In genomic region chr2:203436496-203436895, GRCh38 we compare ENCODE assay signal across 19 cellular contexts.
DNase-seq lines count a peak whose midpoint lies in the region; ATAC-seq and TF ChIP-seq lines count a peak whose summit lies in the region.
"Had no signal": no experiment of that assay in that cellular context is flagged by ENCODE, and none has a peak within 500 bp of the region (broad histone marks: within the 10 kb centered on the region; RNA-seq: fewer than 3 reads in every experiment).

No MANE protein-coding gene starts in this region.

- no peak overlapping the region for H3K4me3 Mint-ChIP-seq in chondrocyte (ENCODE audit: unreplicated experiment)
- H3K4me3 Mint-ChIP-seq in nephron progenitor cell = no peak overlapping the region
- H3K4me3 Mint-ChIP-seq: H9, IgD-negative memory B cell had no signal

- no TSS peak for BruUV-seq in A673 (replicated peaks; lab: Mats Ljungman, UMichigan)

- H3K4me1 ChIP-seq in A673 (ENCODE audit: insufficient read depth, low read length, poor library complexity, severe bottlenecking) = no peaks in the 10 kb centered on the region
- no peaks in the 10 kb centered on the region for H3K4me1 ChIP-seq in HEK293 (ENCODE audit: control insufficient read depth, insufficient read depth, low read length)
- H3K4me1 ChIP-seq: BE2C, SJCRH30 had no signal

- H3K27me3 Mint-ChIP-seq in chondrocyte (ENCODE audit: low read depth) (no peaks in the 10 kb centered on the region), nephron progenitor cell (ENCODE audit: low read depth, poor library complexity) (no peaks in the 10 kb centered on the region)
- H3K27me3 Mint-ChIP-seq: IgD-negative memory B cell had no signal

- intact Hi-C loops in A673 (cut with micrococcal nuclease; ENCODE audit: unreplicated experiment) = no loop called here

- DNase-seq in A673 (ENCODE audit: low spot score) (no peak), chondrocyte (ENCODE audit: low spot score) (no peak), nephron progenitor cell (no peak), globus pallidus (ENCODE audit: low spot score) (no peak), GM13977 (ENCODE audit: low spot score) (no peak)
- DNase-seq: BE2C, EL, H9, NCI-H1105, NCI-H146, NCI-H2029, NCI-H2171, NCI-H345, NCI-H524, OCI-M1, SJCRH30 had no signal

- H3K9me3 ChIP-seq in A673 (ENCODE audit: low read depth, low read length, poor library complexity, severe bottlenecking) = no peaks in the 10 kb centered on the region
- H3K9me3 ChIP-seq in HEK293 (ENCODE audit: control insufficient read depth, insufficient read depth, low read depth, low read length) = no peaks in the 10 kb centered on the region
- H3K9me3 ChIP-seq: BE2C, SJCRH30 had no signal

- POLR2A ChIA-PET in A673 (lab: Charles Lee; ENCODE audit: low non-redundant PET) = no interaction called here
- POLR2A ChIA-PET in HEK293 (lab: Yijun Ruan, JAX) = no interaction called here

- TF ChIP-seq CTCF in A673 (conservative IDR thresholded peaks at IDR 0.05; ENCODE audit: low read depth, low read length) = no peak
- no peak for TF ChIP-seq CTCF in HEK293 (tag by site-specific recombination; IDR thresholded peaks at IDR 0.05)
- TF ChIP-seq CTCF in chondrocyte (IDR thresholded peaks at IDR 0.05) = no peak
- no peak for TF ChIP-seq CTCF in nephron progenitor cell (IDR thresholded peaks at IDR 0.05)
- TF ChIP-seq CTCF in GM13977 (IDR thresholded peaks at IDR 0.05; ENCODE audit: extremely low read depth, insufficient read depth, missing control alignments) = no peak

- in situ Hi-C loops in GM13977 (cut with MboI; ENCODE audit: low pct_unique_long_range_greater_than_20kb, low sequenced_read_pairs, unreplicated experiment) = no loop called here

- no peaks in the 10 kb centered on the region for H3K9me3 Mint-ChIP-seq in chondrocyte (ENCODE audit: low read depth)
- no peaks in the 10 kb centered on the region for H3K9me3 Mint-ChIP-seq in nephron progenitor cell
- H3K9me3 Mint-ChIP-seq: H9, IgD-negative memory B cell had no signal

- peak overlapping the region; percentile 6 for H3K27ac ChIP-seq in A673 (ENCODE audit: low read depth, low read length, poor library complexity, severe bottlenecking)
- H3K27ac ChIP-seq in HEK293 (ENCODE audit: extremely low read depth, low read depth, low read length) = no peak overlapping the region
- H3K27ac ChIP-seq: SJCRH30 had no signal

- H3K4me3 ChIP-seq in A673 (ENCODE audit: low read depth, low read length, poor library complexity, severe bottlenecking) = no peak overlapping the region
- no peak overlapping the region for H3K4me3 ChIP-seq in HEK293 (ENCODE audit: low read depth, low read length)
- H3K4me3 ChIP-seq: SJCRH30 had no signal

- no peak for ATAC-seq in HG03135 (IDR thresholded peaks at IDR 0.05; ENCODE audit: unreplicated experiment)

- H3K4me1 Mint-ChIP-seq in chondrocyte (ENCODE audit: low read depth) (peaks cover 31% of the 10 kb centered on the region), nephron progenitor cell (peaks cover 27% of the 10 kb centered on the region)
- H3K4me1 Mint-ChIP-seq: IgD-negative memory B cell had no signal

- H3K27ac Mint-ChIP-seq in chondrocyte (ENCODE audit: unreplicated experiment) = peak overlapping the region; percentile 66
- H3K27ac Mint-ChIP-seq in nephron progenitor cell = peak overlapping the region; percentile 99
- H3K27ac Mint-ChIP-seq: IgD-negative memory B cell had no signal

- no peaks in the 10 kb centered on the region for H3K27me3 ChIP-seq in A673 (replicated peaks; ENCODE audit: insufficient read depth, low read depth, low read length, poor library complexity)
- H3K27me3 ChIP-seq: BE2C, SJCRH30 had no signal

- H3K36me3 ChIP-seq in A673 (ENCODE audit: insufficient read depth, low read length, poor library complexity, severe bottlenecking) = peaks cover 15% of the 10 kb centered on the region
- peaks cover 0 to 41% of the 10 kb centered on the region in 2 experiments; a peak in 1 of 3 replicates for H3K36me3 ChIP-seq in HEK293 (ENCODE audit: control insufficient read depth in 2 of 2, insufficient read depth in 1 of 2, low read length in 2 of 2)
- H3K36me3 ChIP-seq: BE2C had no signal

- CTCF ChIA-PET in A673 (lab: Charles Lee) (no interaction called here), HEK293 (lab: Yijun Ruan, JAX) (no interaction called here)

- H3K36me3 Mint-ChIP-seq in chondrocyte (ENCODE audit: low read depth) = peaks cover 22% of the 10 kb centered on the region
- peaks cover 42% of the 10 kb centered on the region for H3K36me3 Mint-ChIP-seq in nephron progenitor cell (ENCODE audit: low read depth)

TF ChIP-seq in HEK293, 187 proteins besides CTCF, POLR2A, EP300 and RAD21:
- TF ChIP-seq SCRT2 (tag by site-specific recombination; IDR thresholded peaks at IDR 0.05) = peak; percentile 48; the same call in 1 of the 2 replicates
- TF ChIP-seq ZNF473 (tag by site-specific recombination; IDR thresholded peaks at IDR 0.05) = no peak
- TF ChIP-seq ZNF132 (tag by site-specific recombination; IDR thresholded peaks at IDR 0.05; ENCODE audit: borderline replicate concordance) = no peak
- TF ChIP-seq ZNF785 (tag by site-specific recombination; IDR thresholded peaks at IDR 0.05) = no peak
